In genomic region chr11:120853435-120853834, GRCh38 we compare ENCODE assay signal across 9 cellular contexts.
"Had no signal": no experiment of that assay in that cellular context is flagged by ENCODE, and none has a peak within 500 bp of the region (broad histone marks: within the 10 kb centered on the region; RNA-seq: fewer than 3 reads in every experiment).

No MANE protein-coding gene starts in this region.

- H3K9ac ChIP-seq: GM23248 had no signal

- H3K27ac Mint-ChIP-seq: HFFc6, IgD-negative memory B cell had no signal

- H3K36me3 Mint-ChIP-seq: IgD-negative memory B cell had no signal

- DNase-seq: GM23248, GOT3, H7, HCEC 1CT, HFFc6, KG1 had no signal

- H2AFZ ChIP-seq: GM23248 had no signal

- ATAC-seq: HepG2 had no signal

- FAIRE-seq: HepG2 had no signal

- H3K4me3 Mint-ChIP-seq: HFFc6, IgD-negative memory B cell had no signal

- H3K9me3 Mint-ChIP-seq: HFFc6, IgD-negative memory B cell had no signal

- H3K27ac ChIP-seq: GM23248, HL-60 had no signal

- H3K4me3 ChIP-seq: GM23248 had no signal

- H3K4me1 Mint-ChIP-seq: IgD-negative memory B cell had no signal
